21 cellular contexts compared by ENCODE assay signal in genomic region chr5:67170783-67171182, GRCh38. TPM values are rescaled to one million over a fixed set of nuclear protein-coding genes. Genes with fewer than 3 reads are reported as not detected.
DNase-seq lines count a peak whose midpoint lies in the region; ATAC-seq, FAIRE-seq and TF ChIP-seq lines count a peak whose summit lies in the region.
"Had no signal": no experiment of that assay in that cellular context is flagged by ENCODE, and none has a peak within 500 bp of the region (broad histone marks: within the 10 kb centered on the region; RNA-seq: fewer than 3 reads in every experiment).

No MANE protein-coding gene starts in this region.

- peak; percentile 19 for FAIRE-seq in K562 (lab: Jason Lieb, UNC)
- FAIRE-seq: A549, GM12892, HepG2 had no signal

- CTCF ChIA-PET in K562 (lab: Yijun Ruan, JAX; ENCODE audit: low intra/inter-chr PET ratio): no interaction called here
- CTCF ChIA-PET in activated CD4-positive, alpha-beta memory T cell treated with anti-CD3 and anti-CD28 coated beads, Interleukin-2, amount 10 ng/mL, durations not matched to agents 7 days and 5 days (lab: Charles Lee): interaction anchor here (0.6 to 17.8 kb wide), 3 partner anchors 17 to 306 kb away, joined by 3 to 519 read pairs (median 4); no protein-coding TSS in a partner anchor

- 39% methylated on average over 3 of the region's 3 CpGs for WGBS in K562 (ENCODE audit: insufficient coverage, low coverage, missing lambda C conversion rate)
- 79% methylated on average over 3 of the region's 3 CpGs for WGBS in right cardiac atrium

- H3K4me3 Mint-ChIP-seq in activated CD4-positive, alpha-beta memory T cell treated with anti-CD3 and anti-CD28 coated beads, Interleukin-2, amount 10 ng/mL, durations not matched to agents 7 days and 5 days: no peak overlapping the region
- H3K4me3 Mint-ChIP-seq: GM23338 had no signal

- no TSS peak for BruUV-seq in K562 (replicated peaks; lab: Mats Ljungman, UMichigan)

- H3K9me1 ChIP-seq in K562 (ENCODE audit: control insufficient read depth, insufficient read depth, low read length): no peaks in the 10 kb centered on the region

- TF ChIP-seq POLR2A in K562 (conservative IDR thresholded peaks at IDR 0.05): no peak
- no peak for TF ChIP-seq POLR2A in uterus (IDR thresholded peaks at IDR 0.05)

- H3K36me3 ChIP-seq in right atrium auricular region (peaks cover 20% of the 10 kb centered on the region), K562 (ENCODE audit: control insufficient read depth, insufficient read depth, low read length) (no peaks in the 10 kb centered on the region), uterus (no peaks in the 10 kb centered on the region)

- H4K20me1 ChIP-seq in K562 (replicated peaks; ENCODE audit: control insufficient read depth, insufficient read depth, low read length): no peaks in the 10 kb centered on the region
- H4K20me1 ChIP-seq: BLaER1 treated with 17β-estradiol and CSF1 and Interleukin-3, amounts not matched to agents 10 nM and 100 nM had no signal

- in situ Hi-C loops in K562 (cut with MboI): no loop called here

- H3K27me3 Mint-ChIP-seq in activated CD4-positive, alpha-beta memory T cell treated with anti-CD3 and anti-CD28 coated beads, Interleukin-2, amount 10 ng/mL, durations not matched to agents 7 days and 5 days: no peaks in the 10 kb centered on the region

- H3K27me3 ChIP-seq in right atrium auricular region: no peaks in the 10 kb centered on the region
- H3K27me3 ChIP-seq in K562 (ENCODE audit: control insufficient read depth in 2 of 2, insufficient read depth in 2 of 2, low read length in 2 of 2): no peaks in the 10 kb centered on the region; a peak in 1 of 5 replicates
- no peaks in the 10 kb centered on the region for H3K27me3 ChIP-seq in right cardiac atrium (ENCODE audit: control insufficient read depth, insufficient read depth)
- H3K27me3 ChIP-seq in uterus: no peaks in the 10 kb centered on the region
- H3K27me3 ChIP-seq: BLaER1 treated with 17β-estradiol and CSF1 and Interleukin-3, amounts not matched to agents 10 nM and 100 nM had no signal

- no peak overlapping the region for H3K27ac Mint-ChIP-seq in activated CD4-positive, alpha-beta memory T cell treated with anti-CD3 and anti-CD28 coated beads, Interleukin-2, amount 10 ng/mL, durations not matched to agents 7 days and 5 days
- H3K27ac Mint-ChIP-seq: GM23338 had no signal

- H3K79me2 ChIP-seq in K562 (ENCODE audit: control insufficient read depth, insufficient read depth, low read length): no peaks in the 10 kb centered on the region

- intact Hi-C loops in Right ventricle myocardium superior (cut with DNase I): no loop called here
- intact Hi-C loops in K562 (cut with micrococcal nuclease): no loop called here
- intact Hi-C loops in right cardiac atrium (cut with DNase I): no loop called here
- intact Hi-C loops in uterus (cut with DNase I; ENCODE audit: low total_unique reads): no loop called here

- H3K4me3 ChIP-seq in right atrium auricular region (no peak overlapping the region), K562 (no peak overlapping the region), right cardiac atrium (ENCODE audit: low read length) (no peak overlapping the region), uterus (no peak overlapping the region)
- H3K4me3 ChIP-seq: A549; BLaER1 treated with 17β-estradiol and CSF1 and Interleukin-3, amounts not matched to agents 10 nM and 100 nM; GM23338 had no signal

- TF ChIP-seq RAD21 in K562 (CRISPR knock-in tag; conservative IDR thresholded peaks at IDR 0.05 in 1 of 2, IDR thresholded peaks at IDR 0.05 in 1 of 2): no peak

- ATAC-seq in Right ventricle myocardium superior (ENCODE audit: poor library complexity): peak; percentile 70
- ATAC-seq in K562: peak; percentile 17; the same call in 2 of the 3 replicates
- peak; percentile 19 to 47 for ATAC-seq in right cardiac atrium
- ATAC-seq: A549, GM23338, HepG2 had no signal

- TF ChIP-seq EP300 in K562 (IDR thresholded peaks at IDR 0.05; ENCODE audit: low read length): no peak

- H3K9me3 ChIP-seq in right atrium auricular region (no peaks in the 10 kb centered on the region), K562 (replicated peaks; ENCODE audit: control insufficient read depth, insufficient read depth, low read depth, low read length) (no peaks in the 10 kb centered on the region), right cardiac atrium (ENCODE audit: control insufficient read depth, low read length) (no peaks in the 10 kb centered on the region), uterus (no peaks in the 10 kb centered on the region)
- H3K9me3 ChIP-seq: A549 had no signal

- no peak overlapping the region for H2AFZ ChIP-seq in K562 (ENCODE audit: low read depth, low read length)
- H2AFZ ChIP-seq: GM23338 had no signal

- peaks cover 0 to 11% of the 10 kb centered on the region in 2 donors for H3K4me1 ChIP-seq in right atrium auricular region
- H3K4me1 ChIP-seq in K562 (replicated peaks in 1 of 2; ENCODE audit: control insufficient read depth in 2 of 2, insufficient read depth in 2 of 2, low read length in 2 of 2): peaks cover 0 to 9% of the 10 kb centered on the region in 2 experiments; a peak in 2 of 5 replicates
- no peaks in the 10 kb centered on the region for H3K4me1 ChIP-seq in right cardiac atrium (ENCODE audit: control insufficient read depth, insufficient read depth, low read length)
- no peaks in the 10 kb centered on the region for H3K4me1 ChIP-seq in uterus
- H3K4me1 ChIP-seq: BLaER1 treated with 17β-estradiol and CSF1 and Interleukin-3, amounts not matched to agents 10 nM and 100 nM had no signal

- DNase-seq in Right ventricle myocardium superior (no peak), right atrium auricular region (ENCODE audit: low spot score) (no peak), K562 (ENCODE audit: extremely low read depth in 1 of 4, low spot score in 3 of 4) (no peak), right cardiac atrium (no peak), uterus (no peak)
- DNase-seq in activated CD4-positive, alpha-beta memory T cell treated with anti-CD3 and anti-CD28 coated beads, Interleukin-2, amount 10 ng/mL, durations not matched to agents 7 days and 5 days: no peak
- DNase-seq in activated naive CD4-positive, alpha-beta T cell (lab: John Stamatoyannopoulos, UW): no peak
- DNase-seq: DMS79, HCEC 1CT, KG1, NCI-H1048, NCI-H1436, NCI-H1930, NCI-H226, NCI-H524, SHP77 treated with DMSO at 0.1 percent for 48 hours had no signal

- H3K27ac ChIP-seq in right atrium auricular region (no peak overlapping the region), K562 (ENCODE audit: extremely low read depth, low read depth, low read length) (no peak overlapping the region), right cardiac atrium (ENCODE audit: low read length) (no peak overlapping the region), uterus (no peak overlapping the region)
- H3K27ac ChIP-seq: A549; BLaER1 treated with 17β-estradiol and CSF1 and Interleukin-3, amounts not matched to agents 10 nM and 100 nM had no signal

- POLR2A ChIA-PET in K562 (lab: Yijun Ruan, JAX): no interaction called here
- POLR2A ChIA-PET in activated CD4-positive, alpha-beta memory T cell treated with anti-CD3 and anti-CD28 coated beads, Interleukin-2, amount 10 ng/mL, durations not matched to agents 7 days and 5 days (lab: Charles Lee): interaction anchor here (0.6 to 1.3 kb wide), 3 partner anchors 10 to 341 kb away, joined by 3 to 6 read pairs (median 4); no protein-coding TSS in a partner anchor

- H3K9ac ChIP-seq in K562 (ENCODE audit: insufficient read depth in 1 of 2, low read depth in 2 of 2, low read length in 2 of 2): no peak overlapping the region
- H3K9ac ChIP-seq: BLaER1 treated with 17β-estradiol and CSF1 and Interleukin-3, amounts not matched to agents 10 nM and 100 nM had no signal

- H3K4me1 Mint-ChIP-seq in activated CD4-positive, alpha-beta memory T cell treated with anti-CD3 and anti-CD28 coated beads, Interleukin-2, amount 10 ng/mL, durations not matched to agents 7 days and 5 days: peaks cover 34% of the 10 kb centered on the region

- H3K36me3 Mint-ChIP-seq in activated CD4-positive, alpha-beta memory T cell treated with anti-CD3 and anti-CD28 coated beads, Interleukin-2, amount 10 ng/mL, durations not matched to agents 7 days and 5 days (ENCODE audit: low read depth): peaks cover 47% of the 10 kb centered on the region

- no peak for TF ChIP-seq CTCF in right atrium auricular region (IDR thresholded peaks at IDR 0.05)
- TF ChIP-seq CTCF in K562 (IDR thresholded peaks at IDR 0.05 in 2 of 3, conservative IDR thresholded peaks at IDR 0.05 in 1 of 3; ENCODE audit: insufficient read depth in 2 of 3, low read depth in 1 of 3, low read length in 3 of 3): no peak
- no peak for TF ChIP-seq CTCF in uterus (IDR thresholded peaks at IDR 0.05)

- H3K4me2 ChIP-seq in K562 (ENCODE audit: insufficient read depth, low read length): no peak overlapping the region
- H3K4me2 ChIP-seq: A549; BLaER1 treated with 17β-estradiol and CSF1 and Interleukin-3, amounts not matched to agents 10 nM and 100 nM; GM23338 had no signal

- peaks cover 16% of the 10 kb centered on the region for H3K9me3 Mint-ChIP-seq in activated CD4-positive, alpha-beta memory T cell treated with anti-CD3 and anti-CD28 coated beads, Interleukin-2, amount 10 ng/mL, durations not matched to agents 7 days and 5 days
- H3K9me3 Mint-ChIP-seq: GM23338 had no signal

RNA-seq across cellular contexts. Expression of gene CD180, which starts 25.8 kb away (rescaled TPM):
- total RNA-seq in Right ventricle myocardium superior (0.65 TPM), right atrium auricular region (1 to 10 TPM in 1 of 2 donors, under 1 TPM in 1; 0.26 to 1.2 TPM), K562 (2014; rRNA removed) (not detected in 2 replicates), K562 (2014; rRNA removed; fragmentation: Illumina TruSeq; extraction: Trizol) (not detected in 2 replicates), K562 (2015; rRNA removed; fragmentation: Illumina TruSeq; extraction: Trizol) (0.04 and 0.07 TPM in 2 replicates), K562 (2021) (not detected in 2 replicates), right cardiac atrium (1 to 10 TPM in 2 of 4 donors, under 1 TPM in 2; 0.48 to 1.4 (median 0.88) TPM), uterus (under 1 TPM in 3 of 4 donors, not detected in 1; 0.37 to 0.83 (median 0.59) TPM)
- total RNA-seq in K562 (2011; cell fraction: chromatin; rRNA removed; ENCODE audit: low replicate concordance): not detected in 2 replicates
- total RNA-seq in K562 (2011; cell fraction: nucleolus; rRNA removed): not detected in 2 replicates
- total RNA-seq in K562 (2011; cell fraction: nucleoplasm; rRNA removed): not detected in 2 replicates
- polyA plus RNA-seq in K562 (2011; rRNA removed) (not detected in 2 replicates), K562 (2014; fragmentation: Illumina TruSeq; extraction: Trizol) (0.01 TPM in 1 of 2 replicates, not detected in the other), K562 (2014; fragmentation: Nextera tagmentation; extraction: Ambion mirVana) (not detected), K562 (2014; rRNA removed) (not detected in 2 replicates), right cardiac atrium (0.11 TPM)
- not detected in 2 replicates for polyA plus RNA-seq in K562 (2011; cell fraction: cytosol; rRNA removed)
- not detected in 2 replicates for polyA plus RNA-seq in K562 (2011; cell fraction: nucleus; rRNA removed)
- polyA plus RNA-seq in K562 (2012): 0.03 and 0.04 TPM in 2 replicates
- not detected in 2 replicates for polyA minus RNA-seq in K562 (2011; rRNA and poly(A)+ RNA removed)
- not detected in 2 replicates for polyA minus RNA-seq in K562 (2011; cell fraction: cytosol; rRNA and poly(A)+ RNA removed)
- not detected in 2 replicates for polyA minus RNA-seq in K562 (2011; cell fraction: nucleus; rRNA and poly(A)+ RNA removed)
- under 1 TPM; 0.75 to 0.88 TPM for total RNA-seq in activated CD4-positive, alpha-beta memory T cell treated with anti-CD3 and anti-CD28 coated beads, Interleukin-2, amount 10 ng/mL, durations not matched to agents 7 days and 5 days
- total RNA-seq: GM23338, HepG2 had no signal
- polyA plus RNA-seq: A549, GM23338, HepG2 had no signal

Comparison
In these comparisons a context has a peak if more than half of its experiments do, and no peak if none do; other contexts are left out.
1. ATAC-seq: peak in every context shown above with its lines; median percentile 70 in Right ventricle myocardium superior; 33 in right cardiac atrium; 17 in K562.